In genomic region chrX:38175140-38175539, GRCh38 we compare ENCODE assay signal across 8 cellular contexts. TPM values are rescaled to one million over a fixed set of nuclear protein-coding genes. Genes with fewer than 3 reads are reported as not detected.
A peak's percentile ranks its signal among the peaks of the same experiment; 100 is the strongest.
DNase-seq lines count a peak whose midpoint lies in the region; ATAC-seq, FAIRE-seq and TF ChIP-seq lines count a peak whose summit lies in the region.

No MANE protein-coding gene starts in this region.

- H3K4me3 Mint-ChIP-seq in glutamatergic neuron (ENCODE audit: unreplicated experiment) = no peak overlapping the region

- no peak overlapping the region for H3K27ac Mint-ChIP-seq in glutamatergic neuron (ENCODE audit: unreplicated experiment)

- H3K4me1 Mint-ChIP-seq in glutamatergic neuron (ENCODE audit: low read depth, unreplicated experiment) = peaks cover 8% of the 10 kb centered on the region

- H3K27me3 ChIP-seq in uterus = no peaks in the 10 kb centered on the region

- no peaks in the 10 kb centered on the region for H3K36me3 ChIP-seq in uterus

- no peak overlapping the region for H3K4me3 ChIP-seq in uterus

- no peak for TF ChIP-seq POLR2A in uterus (IDR thresholded peaks at IDR 0.05)

- H3K9me3 ChIP-seq in uterus = no peaks in the 10 kb centered on the region

- H3K36me3 Mint-ChIP-seq in glutamatergic neuron (ENCODE audit: unreplicated experiment) = no peaks in the 10 kb centered on the region

- no peaks in the 10 kb centered on the region for H3K27me3 Mint-ChIP-seq in glutamatergic neuron (ENCODE audit: unreplicated experiment)

- DNase-seq in DMS53 treated with DMSO at 0.1 percent for 48 hours (lab: John Stamatoyannopoulos, UW; ENCODE audit: unreplicated experiment) (peak; percentile 61), HuH-7.5 (ENCODE audit: low spot score) (peak; percentile 19), RCC 7860 (ENCODE audit: low spot score) (peak; percentile 40), glutamatergic neuron (peak; percentile 27), uterus (no peak)
- DNase-seq in activated T-cell treated with anti-CD3 and anti-CD28 coated beads, Interleukin-2, amount 50 U/mL, for 1 hour = no peak

- FAIRE-seq in RCC 7860 (lab: Jason Lieb, UNC) = no peak

- H3K9me3 Mint-ChIP-seq in glutamatergic neuron (ENCODE audit: unreplicated experiment) = no peaks in the 10 kb centered on the region

- no peak overlapping the region for H3K27ac ChIP-seq in uterus

- TF ChIP-seq CTCF in glutamatergic neuron (IDR thresholded peaks at IDR 0.05; ENCODE audit: partially characterized antibody, unreplicated experiment) = peak; percentile 27
- peak; percentile 11 to 38 (median 30) for TF ChIP-seq CTCF in uterus (IDR thresholded peaks at IDR 0.05)

- no peaks in the 10 kb centered on the region for H3K4me1 ChIP-seq in uterus

- ATAC-seq in HG03175 (IDR thresholded peaks at IDR 0.05; ENCODE audit: unreplicated experiment) (no peak), HG02840 (IDR thresholded peaks at IDR 0.05; ENCODE audit: low FRiP score, unreplicated experiment) (no peak)

- intact Hi-C loops in uterus (cut with DNase I; ENCODE audit: low total_unique reads) = no loop called here

RNA-seq across cellular contexts. Expression of gene SRPX, which starts 45.5 kb away (rescaled TPM):
- total RNA-seq in glutamatergic neuron (ENCODE audit: unreplicated experiment) = 9.2 TPM
- total RNA-seq in uterus = 100 to 1,000 TPM in 2 of 4 donors, 10 to 100 TPM in 2; 62.7 to 141 (median 99.5) TPM

Comparison
In these comparisons a context has a peak if more than half of its experiments do, and no peak if none do; other contexts are left out.
1. DNase-seq: peak in DMS53 treated with DMSO at 0.1 percent for 48 hours (single experiment), HuH-7.5 (single experiment), RCC 7860 (single experiment) and glutamatergic neuron (single experiment); none in uterus (0 of 2) and activated T-cell treated with anti-CD3 and anti-CD28 coated beads, Interleukin-2, amount 50 U/mL, for 1 hour (single experiment).